In genomic region chr2:111176867-111177266, GRCh38 we compare ENCODE assay signal across 11 cellular contexts.
"Had no signal": no experiment of that assay in that cellular context is flagged by ENCODE, and none has a peak within 500 bp of the region (broad histone marks: within the 10 kb centered on the region; RNA-seq: fewer than 3 reads in every experiment).

No MANE protein-coding gene starts in this region.

- ATAC-seq: stimulated activated naive CD8-positive, alpha-beta T cell treated with anti-CD3 and anti-CD28 coated beads, Interleukin-15, amount 100 ng/mL, for 72 hours had no signal

- H3K27me3 ChIP-seq: testis had no signal

- H3K9me3 ChIP-seq: testis had no signal

- FAIRE-seq: TTC549 had no signal

- H3K4me1 ChIP-seq: testis had no signal

- H3K27ac ChIP-seq: dorsolateral prefrontal cortex, testis had no signal

- DNase-seq: activated CD4-positive, alpha-beta T cell treated with anti-CD3 and anti-CD28 coated beads, Interleukin-2, amount 10 ng/mL, durations not matched to agents 7 days and 5 days; activated CD4-positive, CD25-positive, alpha-beta regulatory T cell; activated effector memory CD4-positive, alpha-beta T cell treated with anti-CD3 and anti-CD28 coated beads, Interleukin-2, amount 50 U/mL, for 16 hours; activated T-cell treated with anti-CD3 and anti-CD28 coated beads, Interleukin-2, amount 50 U/mL, for 4 hours; amygdala; hypothalamus; stimulated activated CD4-positive, alpha-beta T cell treated with anti-CD3 and anti-CD28 coated beads, Interleukin-4, amount 100 ng/mL, for 24 hours; stimulated activated naive CD8-positive, alpha-beta T cell treated with anti-CD3 and anti-CD28 coated beads, Interleukin-15, amount 100 ng/mL, for 72 hours; testis had no signal

- H3K4me3 ChIP-seq: dorsolateral prefrontal cortex, testis had no signal
